Comparison of ENCODE assay signal across 8 cellular contexts in the genomic region with DNA sequence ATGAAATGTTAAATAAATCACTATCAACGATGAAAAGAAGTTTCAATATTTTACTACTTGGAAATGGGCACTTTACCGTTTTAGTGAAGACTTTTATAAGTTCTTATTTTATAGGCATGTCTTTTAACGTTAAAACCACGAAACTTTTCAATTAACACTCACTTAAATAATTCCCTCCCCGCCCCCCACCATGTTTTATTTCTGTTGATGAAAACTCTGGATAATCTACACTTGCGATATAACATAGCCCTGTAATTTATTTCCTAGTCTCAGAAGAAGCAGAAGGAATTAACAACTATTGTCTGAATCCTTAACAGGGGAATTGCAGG. TPM values are rescaled to one million over a fixed set of nuclear protein-coding genes. Genes with fewer than 3 reads are reported as not detected.
DNase-seq lines count a peak whose midpoint lies in the region; ATAC-seq, FAIRE-seq and TF ChIP-seq lines count a peak whose summit lies in the region.

No MANE protein-coding gene starts in this region.

- ATAC-seq in K562, result no peak
- no peak for ATAC-seq in right lobe of liver
- ATAC-seq in GM21367 (IDR thresholded peaks at IDR 0.05; ENCODE audit: unreplicated experiment), result no peak
- no peak for ATAC-seq in GM18502 (IDR thresholded peaks at IDR 0.05; ENCODE audit: poor library complexity, unreplicated experiment)

- no peaks in the 10 kb centered on the region for H3K36me3 ChIP-seq in K562 (ENCODE audit: control insufficient read depth, insufficient read depth, low read length)
- H3K36me3 ChIP-seq in right lobe of liver, result no peaks in the 10 kb centered on the region
- no peaks in the 10 kb centered on the region for H3K36me3 ChIP-seq in stomach smooth muscle (ENCODE audit: control insufficient read depth in 2 of 2, insufficient read depth in 2 of 2, low read length in 2 of 2)

- POLR2A ChIA-PET in activated CD4-positive, alpha-beta T cell treated with anti-CD3 and anti-CD28 coated beads, Interleukin-2, amount 10 ng/mL, durations not matched to agents 7 days and 5 days (lab: Charles Lee), result no interaction called here
- POLR2A ChIA-PET in K562 (lab: Yijun Ruan, JAX), result no interaction called here

- no peaks in the 10 kb centered on the region for H3K79me2 ChIP-seq in K562 (ENCODE audit: control insufficient read depth, insufficient read depth, low read length)

- no peak for DNase-seq in activated CD4-positive, alpha-beta T cell treated with anti-CD3 and anti-CD28 coated beads, Interleukin-2, amount 10 ng/mL, durations not matched to agents 7 days and 5 days
- no peak for DNase-seq in activated CD4-positive, alpha-beta T cell treated with anti-CD3 and anti-CD28 coated beads, Interleukin-2, amount 50 U/mL, for 1 hour
- no peak for DNase-seq in K562 (ENCODE audit: extremely low read depth in 1 of 4, low spot score in 3 of 4)
- DNase-seq in right lobe of liver, result no peak
- no peak for DNase-seq in DMS 273 treated with DMSO at 0.1 percent for 48 hours (lab: John Stamatoyannopoulos, UW)

- TF ChIP-seq CTCF in K562 (IDR thresholded peaks at IDR 0.05 in 2 of 3, conservative IDR thresholded peaks at IDR 0.05 in 1 of 3; ENCODE audit: insufficient read depth in 2 of 3, low read depth in 1 of 3, low read length in 3 of 3), result no peak
- no peak for TF ChIP-seq CTCF in right lobe of liver (IDR thresholded peaks at IDR 0.05)

- FAIRE-seq in K562 (lab: Jason Lieb, UNC), result no peak

- no peaks in the 10 kb centered on the region for H3K9me3 ChIP-seq in K562 (replicated peaks; ENCODE audit: control insufficient read depth, insufficient read depth, low read depth, low read length)
- H3K9me3 ChIP-seq in right lobe of liver, result no peaks in the 10 kb centered on the region
- peaks cover 1 to 8% of the 10 kb centered on the region in 2 donors for H3K9me3 ChIP-seq in stomach smooth muscle (ENCODE audit: control insufficient read depth in 2 of 2, low read length in 2 of 2)

- no peak overlapping the region for H3K4me3 ChIP-seq in K562
- peak overlapping the region; percentile 40 to 63 (median 42) for H3K4me3 ChIP-seq in right lobe of liver
- peak overlapping the region; percentile 87 to 94 for H3K4me3 ChIP-seq in stomach smooth muscle (ENCODE audit: low read length in 2 of 2)

- in situ Hi-C loops in K562 (cut with MboI), result no loop called here

- H3K4me1 ChIP-seq in K562 (replicated peaks in 1 of 2; ENCODE audit: control insufficient read depth in 2 of 2, insufficient read depth in 2 of 2, low read length in 2 of 2), result peaks cover 0 to 5% of the 10 kb centered on the region in 2 experiments; a peak in 1 of 5 replicates
- H3K4me1 ChIP-seq in right lobe of liver, result no peaks in the 10 kb centered on the region
- peaks cover 5% of the 10 kb centered on the region for H3K4me1 ChIP-seq in stomach smooth muscle (ENCODE audit: control insufficient read depth, insufficient read depth, low read length)

- peak overlapping the region; percentile 84 for H3K4me3 Mint-ChIP-seq in activated CD4-positive, alpha-beta T cell treated with anti-CD3 and anti-CD28 coated beads, Interleukin-2, amount 10 ng/mL, durations not matched to agents 7 days and 5 days

- intact Hi-C loops in K562 (cut with micrococcal nuclease) (no loop called here), right lobe of liver (cut with DNase I) (no loop called here)

- H3K9me1 ChIP-seq in K562 (ENCODE audit: control insufficient read depth, insufficient read depth, low read length), result no peaks in the 10 kb centered on the region

- H3K36me3 Mint-ChIP-seq in activated CD4-positive, alpha-beta T cell treated with anti-CD3 and anti-CD28 coated beads, Interleukin-2, amount 10 ng/mL, durations not matched to agents 7 days and 5 days (ENCODE audit: low read depth), result peaks cover 18% of the 10 kb centered on the region

- peak overlapping the region; percentile 90 for H2AFZ ChIP-seq in K562 (ENCODE audit: low read depth, low read length)

- H3K27me3 Mint-ChIP-seq in activated CD4-positive, alpha-beta T cell treated with anti-CD3 and anti-CD28 coated beads, Interleukin-2, amount 10 ng/mL, durations not matched to agents 7 days and 5 days, result no peaks in the 10 kb centered on the region

- no peak for TF ChIP-seq POLR2A in K562 (conservative IDR thresholded peaks at IDR 0.05)
- no peak for TF ChIP-seq POLR2A in right lobe of liver (IDR thresholded peaks at IDR 0.05)

- BruUV-seq in K562 (replicated peaks; lab: Mats Ljungman, UMichigan), result no TSS peak

- H3K27me3 ChIP-seq in K562 (ENCODE audit: control insufficient read depth in 2 of 2, insufficient read depth in 2 of 2, low read length in 2 of 2), result no peaks in the 10 kb centered on the region
- H3K27me3 ChIP-seq in right lobe of liver, result no peaks in the 10 kb centered on the region
- H3K27me3 ChIP-seq in stomach smooth muscle (ENCODE audit: control insufficient read depth in 1 of 2, insufficient read depth in 2 of 2, low read length in 2 of 2), result no peaks in the 10 kb centered on the region

- TF ChIP-seq EP300 in K562 (IDR thresholded peaks at IDR 0.05; ENCODE audit: low read length), result no peak

- no peak overlapping the region for H3K9ac ChIP-seq in K562 (ENCODE audit: insufficient read depth in 1 of 2, low read depth in 2 of 2, low read length in 2 of 2)
- H3K9ac ChIP-seq in stomach smooth muscle (ENCODE audit: low read length in 2 of 2), result no peak overlapping the region

- peak overlapping the region; percentile 58 for H3K27ac Mint-ChIP-seq in activated CD4-positive, alpha-beta T cell treated with anti-CD3 and anti-CD28 coated beads, Interleukin-2, amount 10 ng/mL, durations not matched to agents 7 days and 5 days

- peak overlapping the region; percentile 82 for H3K4me2 ChIP-seq in K562 (ENCODE audit: insufficient read depth, low read length)

- H4K20me1 ChIP-seq in K562 (replicated peaks; ENCODE audit: control insufficient read depth, insufficient read depth, low read length), result no peaks in the 10 kb centered on the region

- H3K4me1 Mint-ChIP-seq in activated CD4-positive, alpha-beta T cell treated with anti-CD3 and anti-CD28 coated beads, Interleukin-2, amount 10 ng/mL, durations not matched to agents 7 days and 5 days, result peaks cover 9% of the 10 kb centered on the region

- TF ChIP-seq RAD21 in K562 (CRISPR knock-in tag; conservative IDR thresholded peaks at IDR 0.05 in 1 of 2, IDR thresholded peaks at IDR 0.05 in 1 of 2), result no peak

- WGBS in K562 (ENCODE audit: insufficient coverage, low coverage, missing lambda C conversion rate), result 2% methylated on average over 6 of the region's 6 CpGs
- 37% methylated on average over 6 of the region's 6 CpGs for WGBS in right lobe of liver (ENCODE audit: insufficient coverage, low coverage, low lambda C conversion rate, missing lambda C conversion rate)

- CTCF ChIA-PET in activated CD4-positive, alpha-beta T cell treated with anti-CD3 and anti-CD28 coated beads, Interleukin-2, amount 10 ng/mL, durations not matched to agents 7 days and 5 days (lab: Charles Lee), result no interaction called here
- CTCF ChIA-PET in K562 (lab: Yijun Ruan, JAX; ENCODE audit: low intra/inter-chr PET ratio), result no interaction called here

- H3K9me3 Mint-ChIP-seq in activated CD4-positive, alpha-beta T cell treated with anti-CD3 and anti-CD28 coated beads, Interleukin-2, amount 10 ng/mL, durations not matched to agents 7 days and 5 days, result peaks cover 36% of the 10 kb centered on the region

- H3K27ac ChIP-seq in K562 (ENCODE audit: extremely low read depth, low read depth, low read length) (no peak overlapping the region), right lobe of liver (no peak overlapping the region), stomach smooth muscle (ENCODE audit: low read length) (no peak overlapping the region)

RNA-seq across cellular contexts. Expression of a gene that starts 0.3 kb away (rescaled TPM):
- 1 to 10 TPM; 1.4 to 2.2 TPM for total RNA-seq in activated CD4-positive, alpha-beta T cell treated with anti-CD3 and anti-CD28 coated beads, Interleukin-2, amount 10 ng/mL, durations not matched to agents 7 days and 5 days
- total RNA-seq in K562 (2011; cell fraction: chromatin; rRNA removed; ENCODE audit: low replicate concordance), result 0.67 and 3.1 TPM in 2 replicates
- 0.33 and 0.66 TPM in 2 replicates for total RNA-seq in K562 (2011; cell fraction: nucleolus; rRNA removed)
- 1.5 and 1.9 TPM in 2 replicates for total RNA-seq in K562 (2011; cell fraction: nucleoplasm; rRNA removed)
- total RNA-seq in K562 (2014; rRNA removed) (0.33 and 0.50 TPM in 2 replicates), K562 (2014; rRNA removed; fragmentation: Illumina TruSeq; extraction: Trizol) (0.73 and 1.1 TPM in 2 replicates), K562 (2015; rRNA removed; fragmentation: Illumina TruSeq; extraction: Trizol) (0.53 and 0.76 TPM in 2 replicates), K562 (2021) (0.65 and 1.1 TPM in 2 replicates), right lobe of liver (1 to 10 TPM in 2 of 6 experiments, under 1 TPM in 4; 0.37 to 1.6 (median 0.90) TPM)
- polyA plus RNA-seq in K562 (2011; rRNA removed) (0.36 TPM in 1 of 2 replicates, not detected in the other), K562 (2014; fragmentation: Illumina TruSeq; extraction: Trizol) (0.18 and 0.42 TPM in 2 replicates), K562 (2014; fragmentation: Nextera tagmentation; extraction: Ambion mirVana) (under 1 TPM; 0.14 to 0.67 TPM), K562 (2014; rRNA removed) (0.20 and 0.38 TPM in 2 replicates)
- polyA plus RNA-seq in K562 (2011; cell fraction: cytosol; rRNA removed), result not detected in 2 replicates
- polyA plus RNA-seq in K562 (2011; cell fraction: nucleus; rRNA removed), result 0.38 TPM in 1 of 2 replicates, not detected in the other
- 0.42 and 0.69 TPM in 2 replicates for polyA plus RNA-seq in K562 (2012)
- 0.42 TPM in 1 of 2 replicates, not detected in the other for polyA minus RNA-seq in K562 (2011; rRNA and poly(A)+ RNA removed)
- polyA minus RNA-seq in K562 (2011; cell fraction: cytosol; rRNA and poly(A)+ RNA removed), result not detected in 2 replicates
- polyA minus RNA-seq in K562 (2011; cell fraction: nucleus; rRNA and poly(A)+ RNA removed), result 0.67 TPM in 1 of 2 replicates, not detected in the other

RNA-seq across cellular contexts. Expression of a gene that starts 45.3 kb away (rescaled TPM):
- not detected for total RNA-seq in activated CD4-positive, alpha-beta T cell treated with anti-CD3 and anti-CD28 coated beads, Interleukin-2, amount 10 ng/mL, durations not matched to agents 7 days and 5 days
- total RNA-seq in K562 (2011; cell fraction: chromatin; rRNA removed; ENCODE audit: low replicate concordance), result 0.53 and 2.6 TPM in 2 replicates
- 0.67 and 0.79 TPM in 2 replicates for total RNA-seq in K562 (2011; cell fraction: nucleolus; rRNA removed)
- 0.99 and 1.6 TPM in 2 replicates for total RNA-seq in K562 (2011; cell fraction: nucleoplasm; rRNA removed)
- 0.45 and 0.68 TPM in 2 replicates for total RNA-seq in K562 (2014; rRNA removed)
- 0.84 and 0.89 TPM in 2 replicates for total RNA-seq in K562 (2014; rRNA removed; fragmentation: Illumina TruSeq; extraction: Trizol)
- total RNA-seq in K562 (2015; rRNA removed; fragmentation: Illumina TruSeq; extraction: Trizol), result 0.94 and 1.3 TPM in 2 replicates
- total RNA-seq in K562 (2021), result 0.40 and 0.58 TPM in 2 replicates
- polyA plus RNA-seq in K562 (2011; rRNA removed), result 0.30 and 0.61 TPM in 2 replicates
- polyA plus RNA-seq in K562 (2011; cell fraction: cytosol; rRNA removed), result 0.03 and 0.06 TPM in 2 replicates
- polyA plus RNA-seq in K562 (2011; cell fraction: nucleus; rRNA removed), result 0.80 and 1.1 TPM in 2 replicates
- 0.47 and 0.84 TPM in 2 replicates for polyA plus RNA-seq in K562 (2012)
- 0.62 and 0.95 TPM in 2 replicates for polyA plus RNA-seq in K562 (2014; fragmentation: Illumina TruSeq; extraction: Trizol)
- polyA plus RNA-seq in K562 (2014; fragmentation: Nextera tagmentation; extraction: Ambion mirVana), result under 1 TPM; 0.21 to 0.31 TPM
- polyA plus RNA-seq in K562 (2014; rRNA removed), result 0.40 and 0.58 TPM in 2 replicates
- 0.63 and 0.69 TPM in 2 replicates for polyA minus RNA-seq in K562 (2011; rRNA and poly(A)+ RNA removed)
- not detected in 2 replicates for polyA minus RNA-seq in K562 (2011; cell fraction: cytosol; rRNA and poly(A)+ RNA removed)
- polyA minus RNA-seq in K562 (2011; cell fraction: nucleus; rRNA and poly(A)+ RNA removed), result 0.94 and 1.00 TPM in 2 replicates
- 1 to 10 TPM in 4 of 6 experiments, under 1 TPM in 2; 0.86 to 1.7 (median 1.1) TPM for total RNA-seq in right lobe of liver

RNA-seq across cellular contexts. Expression of a gene that starts 46.5 kb away (rescaled TPM):
- total RNA-seq in activated CD4-positive, alpha-beta T cell treated with anti-CD3 and anti-CD28 coated beads, Interleukin-2, amount 10 ng/mL, durations not matched to agents 7 days and 5 days, result under 1 TPM; 0.60 to 0.77 TPM
- 2.2 TPM in 2 replicates for total RNA-seq in K562 (2011; cell fraction: chromatin; rRNA removed; ENCODE audit: low replicate concordance)
- total RNA-seq in K562 (2011; cell fraction: nucleolus; rRNA removed), result 0.33 and 1.1 TPM in 2 replicates
- 2.2 and 2.3 TPM in 2 replicates for total RNA-seq in K562 (2011; cell fraction: nucleoplasm; rRNA removed)
- 0.50 and 2.5 TPM in 2 replicates for total RNA-seq in K562 (2014; rRNA removed)
- total RNA-seq in K562 (2014; rRNA removed; fragmentation: Illumina TruSeq; extraction: Trizol), result 1.1 and 1.5 TPM in 2 replicates
- 0.94 TPM in 2 replicates for total RNA-seq in K562 (2015; rRNA removed; fragmentation: Illumina TruSeq; extraction: Trizol)
- 1.0 and 2.4 TPM in 2 replicates for total RNA-seq in K562 (2021)
- polyA plus RNA-seq in K562 (2011; rRNA removed), result 0.08 and 0.40 TPM in 2 replicates
- 0.13 and 0.21 TPM in 2 replicates for polyA plus RNA-seq in K562 (2011; cell fraction: cytosol; rRNA removed)
- polyA plus RNA-seq in K562 (2011; cell fraction: nucleus; rRNA removed), result 0.15 and 0.51 TPM in 2 replicates
- 0.82 and 1.1 TPM in 2 replicates for polyA plus RNA-seq in K562 (2012)
- 0.72 and 0.79 TPM in 2 replicates for polyA plus RNA-seq in K562 (2014; fragmentation: Illumina TruSeq; extraction: Trizol)
- under 1 TPM; 0.31 to 0.74 TPM for polyA plus RNA-seq in K562 (2014; fragmentation: Nextera tagmentation; extraction: Ambion mirVana)
- 0.50 and 0.56 TPM in 2 replicates for polyA plus RNA-seq in K562 (2014; rRNA removed)
- polyA minus RNA-seq in K562 (2011; rRNA and poly(A)+ RNA removed), result 0.21 and 2.1 TPM in 2 replicates
- polyA minus RNA-seq in K562 (2011; cell fraction: cytosol; rRNA and poly(A)+ RNA removed), result not detected in 2 replicates
- 0.27 and 0.33 TPM in 2 replicates for polyA minus RNA-seq in K562 (2011; cell fraction: nucleus; rRNA and poly(A)+ RNA removed)
- total RNA-seq in right lobe of liver, result 1 to 10 TPM in 3 of 6 experiments, under 1 TPM in 3; 0.50 to 2.3 (median 0.93) TPM
